In the genomic region with DNA sequence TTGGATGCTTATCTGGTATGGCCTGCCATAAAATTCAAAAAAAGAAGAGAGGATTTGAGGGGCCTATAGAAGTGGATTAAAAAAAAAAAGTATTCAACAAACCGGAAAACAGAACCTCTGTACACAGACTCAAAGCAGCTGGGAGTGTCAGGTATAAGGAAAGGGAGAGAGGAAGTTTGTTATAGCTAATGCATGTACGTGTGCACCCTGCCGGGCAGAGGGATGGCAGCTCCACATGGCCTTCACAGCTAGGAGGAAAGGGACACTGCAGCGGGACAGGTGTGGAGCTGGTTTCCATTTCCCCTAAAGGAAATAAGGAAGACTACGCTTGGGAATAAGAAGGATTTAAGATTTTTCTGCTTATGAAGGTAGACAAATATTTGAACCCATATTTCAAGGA, we compare ENCODE assay signal across 1 cellular context.
TF ChIP-seq lines count a peak whose summit lies in the region.

No MANE protein-coding gene starts in this region.

TF ChIP-seq in WTC11, 78 proteins besides CTCF, POLR2A, EP300 and RAD21:
- TF ChIP-seq JUN (CRISPR knock-in tag; IDR thresholded peaks at IDR 0.05): no peak
- TF ChIP-seq ZNF121 (CRISPR knock-in tag; IDR thresholded peaks at IDR 0.05): peak; percentile 39; the same call in 1 of the 2 replicates
